Comparison of ENCODE assay signal across 8 cellular contexts in the genomic region with DNA sequence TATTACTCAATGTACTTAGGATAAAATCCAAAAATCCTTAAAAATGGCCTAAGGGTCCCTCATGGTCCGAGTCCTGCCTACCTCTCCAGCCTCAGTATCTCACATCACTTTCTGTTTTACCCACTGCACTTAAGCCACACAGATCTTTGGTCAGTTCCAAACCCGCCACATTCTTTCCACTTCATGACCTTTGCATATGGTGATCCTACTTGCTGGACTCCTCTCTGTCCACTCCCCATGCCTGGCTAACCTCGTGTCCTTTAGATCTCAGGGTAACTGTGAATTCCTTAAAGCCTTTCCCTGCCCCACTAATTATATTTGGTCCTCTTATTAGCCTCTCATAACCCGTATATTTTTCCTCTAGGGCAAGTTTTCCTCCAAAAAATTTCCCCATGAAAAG. TPM values are rescaled to one million over a fixed set of nuclear protein-coding genes. Genes with fewer than 3 reads are reported as not detected.
DNase-seq lines count a peak whose midpoint lies in the region; ATAC-seq and TF ChIP-seq lines count a peak whose summit lies in the region.

No MANE protein-coding gene starts in this region.

- H3K4me1 ChIP-seq in heart right ventricle: peaks cover 3 to 50% (median 30%) of the 10 kb centered on the region in 9 donors
- H3K4me1 ChIP-seq in upper lobe of right lung: peaks cover 36% of the 10 kb centered on the region

- H3K4me1 Mint-ChIP-seq in activated T-helper 2 cell treated with anti-CD3 and anti-CD28 coated beads, Interferon-gamma antibody, Interleukin-2, Interleukin-4, amounts not matched to agents 10 μg/mL and 5 μg/mL and 100 μg/mL, durations not matched to agents 14 hours and 24 hours and 36 hours (ENCODE audit: low read depth): peaks cover 33% of the 10 kb centered on the region

- peaks cover 25% of the 10 kb centered on the region for H3K36me3 Mint-ChIP-seq in activated T-helper 2 cell treated with anti-CD3 and anti-CD28 coated beads, Interferon-gamma antibody, Interleukin-2, Interleukin-4, amounts not matched to agents 10 μg/mL and 5 μg/mL and 100 μg/mL, durations not matched to agents 14 hours and 24 hours and 36 hours (ENCODE audit: low read depth)

- WGBS in heart right ventricle, 2 donors: 69 to 77% methylated on average over 4 of the region's 4 CpGs

- TF ChIP-seq CTCF in heart right ventricle (IDR thresholded peaks at IDR 0.05) (no peak), kidney epithelial cell (IDR thresholded peaks at IDR 0.05; ENCODE audit: insufficient read depth, low read length, poor library complexity, severe bottlenecking) (no peak), upper lobe of right lung (IDR thresholded peaks at IDR 0.05) (no peak)

- peak overlapping the region; percentile 97 for H3K4me3 Mint-ChIP-seq in activated T-helper 2 cell treated with anti-CD3 and anti-CD28 coated beads, Interferon-gamma antibody, Interleukin-2, Interleukin-4, amounts not matched to agents 10 μg/mL and 5 μg/mL and 100 μg/mL, durations not matched to agents 14 hours and 24 hours and 36 hours (ENCODE audit: low read depth)

- H3K9me3 ChIP-seq in heart right ventricle (no peaks in the 10 kb centered on the region), upper lobe of right lung (no peaks in the 10 kb centered on the region)

- no peaks in the 10 kb centered on the region for H3K27me3 ChIP-seq in heart right ventricle
- no peaks in the 10 kb centered on the region for H3K27me3 ChIP-seq in kidney epithelial cell (ENCODE audit: control insufficient read depth, insufficient read depth, low read length)
- H3K27me3 ChIP-seq in upper lobe of right lung: no peaks in the 10 kb centered on the region

- H3K36me3 ChIP-seq in heart right ventricle (peaks cover 0 to 48% (median 9%) of the 10 kb centered on the region in 9 donors), kidney epithelial cell (ENCODE audit: control insufficient read depth, insufficient read depth, low read length) (no peaks in the 10 kb centered on the region), upper lobe of right lung (peaks cover 22% of the 10 kb centered on the region)

- no peaks in the 10 kb centered on the region for H3K27me3 Mint-ChIP-seq in activated T-helper 2 cell treated with anti-CD3 and anti-CD28 coated beads, Interferon-gamma antibody, Interleukin-2, Interleukin-4, amounts not matched to agents 10 μg/mL and 5 μg/mL and 100 μg/mL, durations not matched to agents 14 hours and 24 hours and 36 hours (ENCODE audit: low read depth)

- H3K4me3 ChIP-seq in heart right ventricle (peak overlapping the region in 6 of 10 donors; percentile 64 to 99 (median 92)), kidney epithelial cell (ENCODE audit: low read depth, low read length) (peak overlapping the region; percentile 62), upper lobe of right lung (peak overlapping the region; percentile 82)

- H3K27ac Mint-ChIP-seq in activated T-helper 2 cell treated with anti-CD3 and anti-CD28 coated beads, Interferon-gamma antibody, Interleukin-2, Interleukin-4, amounts not matched to agents 10 μg/mL and 5 μg/mL and 100 μg/mL, durations not matched to agents 14 hours and 24 hours and 36 hours: peak overlapping the region; percentile 98

- no peak for DNase-seq in heart right ventricle
- DNase-seq in Right ventricle myocardium inferior (ENCODE audit: missing footprints): no peak
- DNase-seq in activated T-helper 2 cell treated with anti-CD3 and anti-CD28 coated beads, Interferon-gamma antibody, Interleukin-2, Interleukin-4, amounts not matched to agents 10 μg/mL and 5 μg/mL and 100 μg/mL, durations not matched to agents 14 hours and 24 hours and 36 hours (ENCODE audit: low spot score): no peak
- no peak for DNase-seq in kidney epithelial cell (ENCODE audit: low read depth)
- DNase-seq in upper lobe of right lung: no peak
- no peak for DNase-seq in SIG-M5 treated with dmso at 0.1 percent for 504 hours (lab: John Stamatoyannopoulos, UW; ENCODE audit: unreplicated experiment)
- DNase-seq in HPDE6-E6E7 (ENCODE audit: extremely low spot score): no peak

- no peak for ATAC-seq in heart right ventricle
- no peak for ATAC-seq in Right ventricle myocardium inferior
- no peak for ATAC-seq in upper lobe of right lung
- no peak for ATAC-seq in HG03196 (IDR thresholded peaks at IDR 0.05; ENCODE audit: unreplicated experiment)

- intact Hi-C loops in heart right ventricle (cut with DNase I): loop anchor here in 5 of 10 donors (5.0 to 10.0 kb wide), 2 partner anchors 80 to 202 kb away; partner anchors contain the start of genes MTCH2 (in 3 of the 5) and FNBP4 (in 2 of the 5)
- intact Hi-C loops in Right ventricle myocardium inferior (cut with DNase I): loop anchor here (5.0 to 10.0 kb wide), 3 partner anchors 80 to 462 kb away; partner anchors contain the start of genes FNBP4 and MTCH2
- intact Hi-C loops in activated T-helper 2 cell treated with anti-CD3 and anti-CD28 coated beads, Interferon-gamma antibody, Interleukin-2, Interleukin-4, amounts not matched to agents 10 μg/mL and 5 μg/mL and 100 μg/mL, durations not matched to agents 14 hours and 24 hours and 36 hours (cut with micrococcal nuclease): loop anchor here (1.0 to 10.0 kb wide), 5 partner anchors 50 to 420 kb away; partner anchors contain the start of genes KBTBD4, NDUFS3 and PSMC3
- intact Hi-C loops in upper lobe of right lung (cut with DNase I): no loop called here

- H3K27ac ChIP-seq in heart right ventricle (no peak overlapping the region), upper lobe of right lung (no peak overlapping the region)

- H3K9me3 Mint-ChIP-seq in activated T-helper 2 cell treated with anti-CD3 and anti-CD28 coated beads, Interferon-gamma antibody, Interleukin-2, Interleukin-4, amounts not matched to agents 10 μg/mL and 5 μg/mL and 100 μg/mL, durations not matched to agents 14 hours and 24 hours and 36 hours: no peaks in the 10 kb centered on the region

RNA-seq across cellular contexts. Expression of gene NUP160, which starts 1.2 kb away (rescaled TPM):
- total RNA-seq in heart right ventricle (10 to 100 TPM; 13.4 to 17.7 (median 14.7) TPM), Right ventricle myocardium inferior (15.3 TPM), kidney epithelial cell (20.4 and 24.5 TPM in 2 replicates), upper lobe of right lung (40.4 TPM)
- 10 to 100 TPM in 1 of 2 donors, 1 to 10 TPM in 1; 8.0 to 16.5 TPM for polyA plus RNA-seq in heart right ventricle
- total RNA-seq in activated T-helper 2 cell treated with anti-CD3 and anti-CD28 coated beads, Interferon-gamma antibody, Interleukin-2, Interleukin-4, amounts not matched to agents 10 μg/mL and 5 μg/mL and 100 μg/mL, durations not matched to agents 14 hours and 24 hours and 36 hours: 81.2 and 84.7 TPM in 2 replicates
